In the genomic region with DNA sequence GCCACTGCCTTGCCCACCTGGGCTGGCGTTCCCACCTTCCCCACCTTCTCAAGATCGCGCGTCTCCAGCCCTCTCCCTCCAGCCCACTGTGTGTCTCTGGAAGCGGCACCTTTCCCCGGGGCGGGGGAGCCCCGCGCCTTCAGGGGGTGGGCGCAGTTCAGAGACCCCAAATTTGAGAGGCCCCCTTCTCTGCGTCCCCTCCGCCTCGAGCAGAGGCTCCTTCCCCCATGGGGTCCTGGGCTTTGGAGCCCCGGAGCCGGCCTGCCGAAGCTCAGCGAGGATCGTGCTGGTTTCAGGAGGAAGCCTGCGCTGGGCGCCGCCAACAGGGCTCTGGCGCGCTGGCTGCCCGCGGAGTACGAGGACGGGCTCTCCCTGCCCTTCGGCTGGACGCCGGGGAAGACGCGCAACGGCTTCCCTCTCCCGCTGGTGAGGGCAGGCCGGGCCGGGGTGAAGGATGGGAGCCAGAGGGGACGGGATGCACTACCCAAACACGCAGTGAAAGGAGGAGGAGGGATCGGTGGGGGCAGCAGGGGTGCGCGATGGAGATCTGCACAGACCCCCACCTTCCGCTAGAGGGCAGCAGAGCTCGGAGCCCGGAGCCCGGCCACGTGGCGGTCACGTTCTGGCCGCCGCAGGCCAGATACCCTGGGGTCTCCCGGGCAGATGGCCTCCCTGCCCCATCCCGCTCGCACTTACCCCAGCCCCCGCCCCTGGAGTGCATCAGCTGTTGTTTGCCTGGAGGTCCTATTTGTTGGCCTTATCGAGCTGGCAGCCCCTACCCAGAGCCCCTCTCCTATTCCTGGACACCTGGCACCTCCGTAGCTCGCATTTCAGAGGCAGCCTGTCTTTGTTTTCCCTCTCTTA, we compare ENCODE assay signal across 1 cellular context.
A peak's percentile ranks its signal among the peaks of the same experiment; 100 is the strongest.
TF ChIP-seq lines count a peak whose summit lies in the region.

No MANE protein-coding gene starts in this region.

TF ChIP-seq in HepG2, 621 proteins besides CTCF, POLR2A, EP300 and RAD21 (continued from another document and continues in another):
- TF ChIP-seq, protein P1, sequence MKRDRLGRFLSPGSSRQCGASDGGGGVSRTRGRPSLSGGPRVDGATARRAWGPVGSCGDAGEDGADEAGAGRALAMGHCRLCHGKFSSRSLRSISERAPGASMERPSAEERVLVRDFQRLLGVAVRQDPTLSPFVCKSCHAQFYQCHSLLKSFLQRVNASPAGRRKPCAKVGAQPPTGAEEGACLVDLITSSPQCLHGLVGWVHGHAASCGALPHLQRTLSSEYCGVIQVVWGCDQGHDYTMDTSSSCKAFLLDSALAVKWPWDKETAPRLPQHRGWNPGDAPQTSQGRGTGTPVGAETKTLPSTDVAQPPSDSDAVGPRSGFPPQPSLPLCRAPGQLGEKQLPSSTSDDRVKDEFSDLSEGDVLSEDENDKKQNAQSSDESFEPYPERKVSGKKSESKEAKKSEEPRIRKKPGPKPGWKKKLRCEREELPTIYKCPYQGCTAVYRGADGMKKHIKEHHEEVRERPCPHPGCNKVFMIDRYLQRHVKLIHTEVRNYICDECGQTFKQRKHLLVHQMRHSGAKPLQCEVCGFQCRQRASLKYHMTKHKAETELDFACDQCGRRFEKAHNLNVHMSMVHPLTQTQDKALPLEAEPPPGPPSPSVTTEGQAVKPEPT (CRISPR knock-in tag; IDR thresholded peaks at IDR 0.05; ENCODE audit: low read depth): 0 out of 2 replicates have a peak, but pooled peaks have one; percentile 43
- TF ChIP-seq HNF4A (CRISPR knock-in tag; IDR thresholded peaks at IDR 0.05) (no peak), SOX13 (IDR thresholded peaks at IDR 0.05) (no peak), SOX13 (CRISPR knock-in tag; conservative IDR thresholded peaks at IDR 0.05 in 1 of 2, IDR thresholded peaks at IDR 0.05 in 1 of 2) (peak in 1 of 2 experiments; percentile 46; a peak in 2 of 4 replicates), TSC22D2 (CRISPR knock-in tag; IDR thresholded peaks at IDR 0.05; ENCODE audit: borderline replicate concordance) (peak; percentile 72; the same call in 1 of the 2 replicates), SOX6 (IDR thresholded peaks at IDR 0.05) (no peak), SOX6 (CRISPR knock-in tag; IDR thresholded peaks at IDR 0.05) (peak; percentile 40; the same call in 1 of the 2 replicates), ZNF354B (CRISPR knock-in tag; IDR thresholded peaks at IDR 0.05) (peak; percentile 72; the same call in 1 of the 2 replicates), ZNF331 (CRISPR knock-in tag; IDR thresholded peaks at IDR 0.05) (peak; percentile 76), RFX5 (IDR thresholded peaks at IDR 0.05; ENCODE audit: low read depth, low read length) (no peak), FOXM1 (CRISPR knock-in tag; IDR thresholded peaks at IDR 0.05) (no peak; the same call in 1 of the 2 replicates), LCORL (IDR thresholded peaks at IDR 0.05) (no peak), LCORL (CRISPR knock-in tag; IDR thresholded peaks at IDR 0.05) (no peak), POGZ (CRISPR knock-in tag; IDR thresholded peaks at IDR 0.05) (no peak), HNRNPLL (IDR thresholded peaks at IDR 0.05; ENCODE audit: low read depth, low read length, poor library complexity, severe bottlenecking) (peak; percentile 41), STAG1 (CRISPR knock-in tag; IDR thresholded peaks at IDR 0.05) (peak; percentile 64), MED13 (CRISPR knock-in tag; IDR thresholded peaks at IDR 0.05) (peak; percentile 78), TCF12 (IDR thresholded peaks at IDR 0.05) (no peak), TCF12 (CRISPR knock-in tag; IDR thresholded peaks at IDR 0.05) (no peak), ZNF772 (CRISPR knock-in tag; IDR thresholded peaks at IDR 0.05) (peak; percentile 78; the same call in 1 of the 2 replicates), KLF15 (CRISPR knock-in tag; IDR thresholded peaks at IDR 0.05; ENCODE audit: borderline replicate concordance) (peak; percentile 96), ZNF30 (CRISPR knock-in tag; IDR thresholded peaks at IDR 0.05) (no peak), ZNF501 (CRISPR knock-in tag; IDR thresholded peaks at IDR 0.05) (no peak), ZNF614 (CRISPR knock-in tag; IDR thresholded peaks at IDR 0.05; ENCODE audit: borderline replicate concordance) (peak; percentile 70; the same call in 1 of the 2 replicates), CBX5 (CRISPR knock-in tag; IDR thresholded peaks at IDR 0.05; ENCODE audit: borderline replicate concordance) (no peak; the same call in 1 of the 2 replicates), NPAS2 (CRISPR knock-in tag; IDR thresholded peaks at IDR 0.05; ENCODE audit: borderline replicate concordance) (no peak), ZFP1 (CRISPR knock-in tag; IDR thresholded peaks at IDR 0.05) (peak; percentile 58; the same call in 1 of the 2 replicates), FOXJ3 (CRISPR knock-in tag; IDR thresholded peaks at IDR 0.05; ENCODE audit: borderline replicate concordance) (no peak), PTBP1 (IDR thresholded peaks at IDR 0.05; ENCODE audit: low read depth, low read length, poor library complexity, severe bottlenecking) (peak; percentile 47), SMAD3 (CRISPR knock-in tag; IDR thresholded peaks at IDR 0.05) (peak; percentile 71), ZNF547 (CRISPR knock-in tag; IDR thresholded peaks at IDR 0.05) (peak; percentile 91), AHR (CRISPR knock-in tag; IDR thresholded peaks at IDR 0.05) (peak; percentile 49; the same call in 1 of the 2 replicates), KDM3A (CRISPR knock-in tag; IDR thresholded peaks at IDR 0.05; ENCODE audit: low read depth) (peak; percentile 56; the same call in 1 of the 2 replicates), ETV5 (CRISPR knock-in tag; IDR thresholded peaks at IDR 0.05; ENCODE audit: borderline replicate concordance) (no peak), BORCS8-MEF2B (CRISPR knock-in tag; IDR thresholded peaks at IDR 0.05) (peak; percentile 97), ZNF205 (CRISPR knock-in tag; IDR thresholded peaks at IDR 0.05) (no peak), ARNT2 (CRISPR knock-in tag; IDR thresholded peaks at IDR 0.05; ENCODE audit: low read depth) (no peak), ZSCAN22 (CRISPR knock-in tag; IDR thresholded peaks at IDR 0.05) (no peak; the same call in 1 of the 2 replicates), HNRNPH1 (optimal IDR thresholded peaks at IDR 0.05; ENCODE audit: low read depth, low read length) (no peak), ZNF792 (CRISPR knock-in tag; IDR thresholded peaks at IDR 0.05) (peak; percentile 85; the same call in 1 of the 2 replicates), PITX1 (CRISPR knock-in tag; IDR thresholded peaks at IDR 0.05) (peak; percentile 56), GLI4 (CRISPR knock-in tag; IDR thresholded peaks at IDR 0.05; ENCODE audit: borderline replicate concordance) (no peak), KDM5A (IDR thresholded peaks at IDR 0.05; ENCODE audit: borderline replicate concordance, low read length) (no peak), ZNF160 (CRISPR knock-in tag; IDR thresholded peaks at IDR 0.05) (no peak)
- TF ChIP-seq, protein P2, sequence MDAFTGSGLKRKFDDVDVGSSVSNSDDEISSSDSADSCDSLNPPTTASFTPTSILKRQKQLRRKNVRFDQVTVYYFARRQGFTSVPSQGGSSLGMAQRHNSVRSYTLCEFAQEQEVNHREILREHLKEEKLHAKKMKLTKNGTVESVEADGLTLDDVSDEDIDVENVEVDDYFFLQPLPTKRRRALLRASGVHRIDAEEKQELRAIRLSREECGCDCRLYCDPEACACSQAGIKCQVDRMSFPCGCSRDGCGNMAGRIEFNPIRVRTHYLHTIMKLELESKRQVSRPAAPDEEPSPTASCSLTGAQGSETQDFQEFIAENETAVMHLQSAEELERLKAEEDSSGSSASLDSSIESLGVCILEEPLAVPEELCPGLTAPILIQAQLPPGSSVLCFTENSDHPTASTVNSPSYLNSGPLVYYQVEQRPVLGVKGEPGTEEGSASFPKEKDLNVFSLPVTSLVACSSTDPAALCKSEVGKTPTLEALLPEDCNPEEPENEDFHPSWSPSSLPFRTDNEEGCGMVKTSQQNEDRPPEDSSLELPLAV (CRISPR knock-in tag; conservative IDR thresholded peaks at IDR 0.05; ENCODE audit: low read depth): no peak
- TF ChIP-seq, protein P3, sequence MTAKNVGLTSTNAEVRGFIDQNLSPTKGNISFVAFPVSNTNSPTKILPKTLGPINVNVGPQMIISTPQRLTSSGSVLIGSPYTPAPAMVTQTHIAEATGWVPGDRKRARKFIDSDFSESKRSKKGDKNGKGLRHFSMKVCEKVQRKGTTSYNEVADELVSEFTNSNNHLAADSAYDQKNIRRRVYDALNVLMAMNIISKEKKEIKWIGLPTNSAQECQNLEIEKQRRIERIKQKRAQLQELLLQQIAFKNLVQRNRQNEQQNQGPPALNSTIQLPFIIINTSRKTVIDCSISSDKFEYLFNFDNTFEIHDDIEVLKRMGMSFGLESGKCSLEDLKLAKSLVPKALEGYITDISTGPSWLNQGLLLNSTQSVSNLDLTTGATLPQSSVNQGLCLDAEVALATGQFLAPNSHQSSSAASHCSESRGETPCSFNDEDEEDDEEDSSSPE (CRISPR knock-in tag; IDR thresholded peaks at IDR 0.05): peak; percentile 85
- TF ChIP-seq, protein P4, sequence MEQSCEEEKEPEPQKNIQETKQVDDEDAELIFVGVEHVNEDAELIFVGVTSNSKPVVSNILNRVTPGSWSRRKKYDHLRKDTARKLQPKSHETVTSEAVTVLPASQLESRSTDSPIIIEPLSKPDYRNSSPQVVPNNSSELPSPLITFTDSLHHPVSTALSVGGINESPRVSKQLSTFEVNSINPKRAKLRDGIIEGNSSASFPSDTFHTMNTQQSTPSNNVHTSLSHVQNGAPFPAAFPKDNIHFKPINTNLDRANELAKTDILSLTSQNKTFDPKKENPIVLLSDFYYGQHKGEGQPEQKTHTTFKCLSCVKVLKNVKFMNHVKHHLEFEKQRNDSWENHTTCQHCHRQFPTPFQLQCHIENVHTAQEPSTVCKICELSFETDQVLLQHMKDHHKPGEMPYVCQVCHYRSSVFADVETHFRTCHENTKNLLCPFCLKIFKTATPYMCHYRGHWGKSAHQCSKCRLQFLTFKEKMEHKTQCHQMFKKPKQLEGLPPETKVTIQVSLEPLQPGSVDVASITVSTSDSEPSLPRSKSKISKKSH (CRISPR knock-in tag; IDR thresholded peaks at IDR 0.05; ENCODE audit: borderline replicate concordance): peak; percentile 83; the same call in 1 of the 2 replicates
- TF ChIP-seq, protein P5, sequence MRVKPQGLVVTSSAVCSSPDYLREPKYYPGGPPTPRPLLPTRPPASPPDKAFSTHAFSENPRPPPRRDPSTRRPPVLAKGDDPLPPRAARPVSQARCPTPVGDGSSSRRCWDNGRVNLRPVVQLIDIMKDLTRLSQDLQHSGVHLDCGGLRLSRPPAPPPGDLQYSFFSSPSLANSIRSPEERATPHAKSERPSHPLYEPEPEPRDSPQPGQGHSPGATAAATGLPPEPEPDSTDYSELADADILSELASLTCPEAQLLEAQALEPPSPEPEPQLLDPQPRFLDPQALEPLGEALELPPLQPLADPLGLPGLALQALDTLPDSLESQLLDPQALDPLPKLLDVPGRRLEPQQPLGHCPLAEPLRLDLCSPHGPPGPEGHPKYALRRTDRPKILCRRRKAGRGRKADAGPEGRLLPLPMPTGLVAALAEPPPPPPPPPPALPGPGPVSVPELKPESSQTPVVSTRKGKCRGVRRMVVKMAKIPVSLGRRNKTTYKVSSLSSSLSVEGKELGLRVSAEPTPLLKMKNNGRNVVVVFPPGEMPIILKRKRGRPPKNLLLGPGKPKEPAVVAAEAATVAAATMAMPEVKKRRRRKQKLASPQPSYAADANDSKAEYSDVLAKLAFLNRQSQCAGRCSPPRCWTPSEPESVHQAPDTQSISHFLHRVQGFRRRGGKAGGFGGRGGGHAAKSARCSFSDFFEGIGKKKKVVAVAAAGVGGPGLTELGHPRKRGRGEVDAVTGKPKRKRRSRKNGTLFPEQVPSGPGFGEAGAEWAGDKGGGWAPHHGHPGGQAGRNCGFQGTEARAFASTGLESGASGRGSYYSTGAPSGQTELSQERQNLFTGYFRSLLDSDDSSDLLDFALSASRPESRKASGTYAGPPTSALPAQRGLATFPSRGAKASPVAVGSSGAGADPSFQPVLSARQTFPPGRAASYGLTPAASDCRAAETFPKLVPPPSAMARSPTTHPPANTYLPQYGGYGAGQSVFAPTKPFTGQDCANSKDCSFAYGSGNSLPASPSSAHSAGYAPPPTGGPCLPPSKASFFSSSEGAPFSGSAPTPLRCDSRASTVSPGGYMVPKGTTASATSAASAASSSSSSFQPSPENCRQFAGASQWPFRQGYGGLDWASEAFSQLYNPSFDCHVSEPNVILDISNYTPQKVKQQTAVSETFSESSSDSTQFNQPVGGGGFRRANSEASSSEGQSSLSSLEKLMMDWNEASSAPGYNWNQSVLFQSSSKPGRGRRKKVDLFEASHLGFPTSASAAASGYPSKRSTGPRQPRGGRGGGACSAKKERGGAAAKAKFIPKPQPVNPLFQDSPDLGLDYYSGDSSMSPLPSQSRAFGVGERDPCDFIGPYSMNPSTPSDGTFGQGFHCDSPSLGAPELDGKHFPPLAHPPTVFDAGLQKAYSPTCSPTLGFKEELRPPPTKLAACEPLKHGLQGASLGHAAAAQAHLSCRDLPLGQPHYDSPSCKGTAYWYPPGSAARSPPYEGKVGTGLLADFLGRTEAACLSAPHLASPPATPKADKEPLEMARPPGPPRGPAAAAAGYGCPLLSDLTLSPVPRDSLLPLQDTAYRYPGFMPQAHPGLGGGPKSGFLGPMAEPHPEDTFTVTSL (CRISPR knock-in tag; IDR thresholded peaks at IDR 0.05; ENCODE audit: borderline replicate concordance): peak; percentile 32; the same call in 1 of the 2 replicates
- TF ChIP-seq, protein P6, sequence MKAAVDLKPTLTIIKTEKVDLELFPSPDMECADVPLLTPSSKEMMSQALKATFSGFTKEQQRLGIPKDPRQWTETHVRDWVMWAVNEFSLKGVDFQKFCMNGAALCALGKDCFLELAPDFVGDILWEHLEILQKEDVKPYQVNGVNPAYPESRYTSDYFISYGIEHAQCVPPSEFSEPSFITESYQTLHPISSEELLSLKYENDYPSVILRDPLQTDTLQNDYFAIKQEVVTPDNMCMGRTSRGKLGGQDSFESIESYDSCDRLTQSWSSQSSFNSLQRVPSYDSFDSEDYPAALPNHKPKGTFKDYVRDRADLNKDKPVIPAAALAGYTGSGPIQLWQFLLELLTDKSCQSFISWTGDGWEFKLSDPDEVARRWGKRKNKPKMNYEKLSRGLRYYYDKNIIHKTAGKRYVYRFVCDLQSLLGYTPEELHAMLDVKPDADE (CRISPR knock-in tag; IDR thresholded peaks at IDR 0.05): peak; percentile 90; the same call in 1 of the 2 replicates
- TF ChIP-seq, protein P7, sequence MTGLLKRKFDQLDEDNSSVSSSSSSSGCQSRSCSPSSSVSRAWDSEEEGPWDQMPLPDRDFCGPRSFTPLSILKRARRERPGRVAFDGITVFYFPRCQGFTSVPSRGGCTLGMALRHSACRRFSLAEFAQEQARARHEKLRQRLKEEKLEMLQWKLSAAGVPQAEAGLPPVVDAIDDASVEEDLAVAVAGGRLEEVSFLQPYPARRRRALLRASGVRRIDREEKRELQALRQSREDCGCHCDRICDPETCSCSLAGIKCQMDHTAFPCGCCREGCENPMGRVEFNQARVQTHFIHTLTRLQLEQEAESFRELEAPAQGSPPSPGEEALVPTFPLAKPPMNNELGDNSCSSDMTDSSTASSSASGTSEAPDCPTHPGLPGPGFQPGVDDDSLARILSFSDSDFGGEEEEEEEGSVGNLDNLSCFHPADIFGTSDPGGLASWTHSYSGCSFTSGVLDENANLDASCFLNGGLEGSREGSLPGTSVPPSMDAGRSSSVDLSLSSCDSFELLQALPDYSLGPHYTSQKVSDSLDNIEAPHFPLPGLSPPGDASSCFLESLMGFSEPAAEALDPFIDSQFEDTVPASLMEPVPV (CRISPR knock-in tag; IDR thresholded peaks at IDR 0.05): peak; percentile 91
